8 cellular contexts compared by ENCODE assay signal in genomic region chr22:31106001-31106571, GRCh38. TPM values are rescaled to one million over a fixed set of nuclear protein-coding genes. Genes with fewer than 3 reads are reported as not detected.
A peak's percentile ranks its signal among the peaks of the same experiment; 100 is the strongest.
DNase-seq lines count a peak whose midpoint lies in the region; ATAC-seq and TF ChIP-seq lines count a peak whose summit lies in the region.
"Had no signal": no experiment of that assay in that cellular context is flagged by ENCODE, and none has a peak within 500 bp of the region (broad histone marks: within the 10 kb centered on the region; RNA-seq: fewer than 3 reads in every experiment).

No MANE protein-coding gene starts in this region.

- H3K27ac Mint-ChIP-seq in HFFc6 (peak overlapping the region; percentile 98), immature natural killer cell (peak overlapping the region in 2 of 6 donors; percentile 4 to 49)
- H3K27ac Mint-ChIP-seq in activated T-helper 2 cell treated with anti-CD3 and anti-CD28 coated beads, Interferon-gamma antibody, Interleukin-2, Interleukin-4, amounts not matched to agents 10 μg/mL and 5 μg/mL and 100 μg/mL, durations not matched to agents 14 hours and 24 hours and 36 hours, result no peak overlapping the region

- 30 to 52% (median 43%) methylated on average over 4 of the region's 4 CpGs for WGBS in stomach, 5 donors

- intact Hi-C loops in activated T-helper 2 cell treated with anti-CD3 and anti-CD28 coated beads, Interferon-gamma antibody, Interleukin-2, Interleukin-4, amounts not matched to agents 10 μg/mL and 5 μg/mL and 100 μg/mL, durations not matched to agents 14 hours and 24 hours and 36 hours (cut with micrococcal nuclease), result loop anchor here (5.0 kb wide), 1 partner anchor 181 kb away; no protein-coding TSS in a partner anchor
- intact Hi-C loops in stomach (cut with DNase I; ENCODE audit: low total_unique reads), result no loop called here

- peaks cover 14% of the 10 kb centered on the region for H3K36me3 Mint-ChIP-seq in HFFc6 (ENCODE audit: low read depth)
- peaks cover 2% of the 10 kb centered on the region for H3K36me3 Mint-ChIP-seq in activated T-helper 2 cell treated with anti-CD3 and anti-CD28 coated beads, Interferon-gamma antibody, Interleukin-2, Interleukin-4, amounts not matched to agents 10 μg/mL and 5 μg/mL and 100 μg/mL, durations not matched to agents 14 hours and 24 hours and 36 hours (ENCODE audit: low read depth)
- H3K36me3 Mint-ChIP-seq in immature natural killer cell, result no peaks in the 10 kb centered on the region

- ATAC-seq in HG02642 (IDR thresholded peaks at IDR 0.05; ENCODE audit: poor library complexity, unreplicated experiment), result no peak

- DNase-seq in HFFc6 (peak; percentile 40), immature natural killer cell (no peak), stomach (no peak), SKM-1 treated with dmso at 0.1 percent for 144 hours (lab: John Stamatoyannopoulos, UW; ENCODE audit: unreplicated experiment) (no peak)
- no peak for DNase-seq in activated T-helper 2 cell treated with anti-CD3 and anti-CD28 coated beads, Interferon-gamma antibody, Interleukin-2, Interleukin-4, amounts not matched to agents 10 μg/mL and 5 μg/mL and 100 μg/mL, durations not matched to agents 14 hours and 24 hours and 36 hours (ENCODE audit: low spot score)
- DNase-seq in stimulated activated CD4-positive, alpha-beta T cell treated with anti-CD3 and anti-CD28 coated beads, Interleukin-4, amount 100 ng/mL, for 4 hours, result no peak

- TF ChIP-seq CTCF in HFFc6 (IDR thresholded peaks at IDR 0.05) (peak; percentile 57), stomach (IDR thresholded peaks at IDR 0.05) (no peak)

- peaks cover 33% of the 10 kb centered on the region for H3K27me3 Mint-ChIP-seq in HFFc6 (ENCODE audit: insufficient read depth)
- H3K27me3 Mint-ChIP-seq in activated T-helper 2 cell treated with anti-CD3 and anti-CD28 coated beads, Interferon-gamma antibody, Interleukin-2, Interleukin-4, amounts not matched to agents 10 μg/mL and 5 μg/mL and 100 μg/mL, durations not matched to agents 14 hours and 24 hours and 36 hours (ENCODE audit: low read depth), result peaks cover 3% of the 10 kb centered on the region
- peaks cover 2 to 6% (median 2%) of the 10 kb centered on the region in 3 donors for H3K27me3 Mint-ChIP-seq in immature natural killer cell (ENCODE audit: low read depth in 3 of 3)

- H3K9me3 Mint-ChIP-seq in HFFc6 (no peaks in the 10 kb centered on the region), immature natural killer cell (peaks cover 0 to 2% (median 0%) of the 10 kb centered on the region in 6 donors)
- H3K9me3 Mint-ChIP-seq in activated T-helper 2 cell treated with anti-CD3 and anti-CD28 coated beads, Interferon-gamma antibody, Interleukin-2, Interleukin-4, amounts not matched to agents 10 μg/mL and 5 μg/mL and 100 μg/mL, durations not matched to agents 14 hours and 24 hours and 36 hours, result no peaks in the 10 kb centered on the region

- no peaks in the 10 kb centered on the region for H3K9me3 ChIP-seq in stomach

- peak overlapping the region; percentile 92 to 98 (median 96) for H3K27ac ChIP-seq in stomach
- H3K27ac ChIP-seq: VCaP had no signal

- peaks cover 14 to 38% (median 29%) of the 10 kb centered on the region in 4 donors for H3K36me3 ChIP-seq in stomach

- peaks cover 13 to 68% (median 55%) of the 10 kb centered on the region in 4 donors for H3K4me1 ChIP-seq in stomach

- H3K4me3 ChIP-seq in stomach, result peak overlapping the region; percentile 58 to 87 (median 68)

- H3K4me1 Mint-ChIP-seq in HFFc6 (ENCODE audit: low read depth) (peaks cover 52% of the 10 kb centered on the region), immature natural killer cell (peaks cover 15 to 18% of the 10 kb centered on the region in 2 donors)
- peaks cover 10% of the 10 kb centered on the region for H3K4me1 Mint-ChIP-seq in activated T-helper 2 cell treated with anti-CD3 and anti-CD28 coated beads, Interferon-gamma antibody, Interleukin-2, Interleukin-4, amounts not matched to agents 10 μg/mL and 5 μg/mL and 100 μg/mL, durations not matched to agents 14 hours and 24 hours and 36 hours (ENCODE audit: low read depth)

- H3K27me3 ChIP-seq in stomach, result no peaks in the 10 kb centered on the region

- no peak for TF ChIP-seq POLR2A in stomach (IDR thresholded peaks at IDR 0.05)

- H3K4me3 Mint-ChIP-seq in HFFc6, result peak overlapping the region; percentile 94
- H3K4me3 Mint-ChIP-seq in activated T-helper 2 cell treated with anti-CD3 and anti-CD28 coated beads, Interferon-gamma antibody, Interleukin-2, Interleukin-4, amounts not matched to agents 10 μg/mL and 5 μg/mL and 100 μg/mL, durations not matched to agents 14 hours and 24 hours and 36 hours (ENCODE audit: low read depth), result peak overlapping the region; percentile 67
- H3K4me3 Mint-ChIP-seq in immature natural killer cell, result peak overlapping the region; percentile 14 to 95 (median 92)

- TF ChIP-seq EP300 in stomach (IDR thresholded peaks at IDR 0.05), result no peak

RNA-seq across cellular contexts. Expression of gene SELENOM, which starts 1.3 kb away (rescaled TPM):
- 100 to 1,000 TPM; 237 to 356 (median 265) TPM for total RNA-seq in HFFc6 (2021; fragmentation: NEBNext Ultra II Directional; extraction: Animal tissue kit (Norgen Biotek cat#: 25700))
- total RNA-seq in activated T-helper 2 cell treated with anti-CD3 and anti-CD28 coated beads, Interferon-gamma antibody, Interleukin-2, Interleukin-4, amounts not matched to agents 10 μg/mL and 5 μg/mL and 100 μg/mL, durations not matched to agents 14 hours and 24 hours and 36 hours, result 7.9 and 9.4 TPM in 2 replicates
- polyA plus RNA-seq in immature natural killer cell (10 to 100 TPM; 24.1 to 51.0 (median 33.5) TPM), stomach (100 to 1,000 TPM; 243 to 454 (median 300) TPM)
- 1,000 to 10,000 TPM in 1 of 5 donors, 100 to 1,000 TPM in 3, 10 to 100 TPM in 1; 59.8 to 1,443 (median 573) TPM for total RNA-seq in stomach

RNA-seq across cellular contexts. Expression of gene INPP5J, which starts 16.7 kb away (rescaled TPM):
- total RNA-seq in HFFc6 (2021; fragmentation: NEBNext Ultra II Directional; extraction: Animal tissue kit (Norgen Biotek cat#: 25700)), result 1 to 10 TPM in 4 of 6 experiments, under 1 TPM in 2; 0.69 to 1.6 (median 1.0) TPM
- 0.18 and 0.30 TPM in 2 replicates for total RNA-seq in activated T-helper 2 cell treated with anti-CD3 and anti-CD28 coated beads, Interferon-gamma antibody, Interleukin-2, Interleukin-4, amounts not matched to agents 10 μg/mL and 5 μg/mL and 100 μg/mL, durations not matched to agents 14 hours and 24 hours and 36 hours
- polyA plus RNA-seq in immature natural killer cell (not detected), stomach (1 to 10 TPM; 5.5 to 9.5 (median 7.5) TPM)
- total RNA-seq in stomach, result 10 to 100 TPM in 2 of 5 donors, 1 to 10 TPM in 3; 1.8 to 34.4 (median 9.6) TPM

RNA-seq across cellular contexts. Expression of gene SMTN, which starts 25.0 kb away (rescaled TPM):
- 100 to 1,000 TPM; 201 to 329 (median 246) TPM for total RNA-seq in HFFc6 (2021; fragmentation: NEBNext Ultra II Directional; extraction: Animal tissue kit (Norgen Biotek cat#: 25700))
- 27.0 and 28.9 TPM in 2 replicates for total RNA-seq in activated T-helper 2 cell treated with anti-CD3 and anti-CD28 coated beads, Interferon-gamma antibody, Interleukin-2, Interleukin-4, amounts not matched to agents 10 μg/mL and 5 μg/mL and 100 μg/mL, durations not matched to agents 14 hours and 24 hours and 36 hours
- polyA plus RNA-seq in immature natural killer cell (1 to 10 TPM in 2 of 3 donors, under 1 TPM in 1; 0.49 to 2.7 (median 1.5) TPM), stomach (100 to 1,000 TPM in 1 of 3 donors, 10 to 100 TPM in 2; 51.5 to 424 (median 78.5) TPM)
- total RNA-seq in stomach, result 100 to 1,000 TPM; 120 to 607 (median 406) TPM

RNA-seq across cellular contexts. Expression of gene PLA2G3, which starts 34.2 kb away (rescaled TPM):
- under 1 TPM in 1 of 6 experiments, not detected in 5; 0.05 TPM for total RNA-seq in HFFc6 (2021; fragmentation: NEBNext Ultra II Directional; extraction: Animal tissue kit (Norgen Biotek cat#: 25700))
- total RNA-seq in activated T-helper 2 cell treated with anti-CD3 and anti-CD28 coated beads, Interferon-gamma antibody, Interleukin-2, Interleukin-4, amounts not matched to agents 10 μg/mL and 5 μg/mL and 100 μg/mL, durations not matched to agents 14 hours and 24 hours and 36 hours, result not detected in 2 replicates
- polyA plus RNA-seq in immature natural killer cell, result not detected
- not detected for total RNA-seq in stomach
- 1 to 10 TPM in 1 of 3 donors, under 1 TPM in 1, not detected in 1; 0.75 to 2.5 TPM for polyA plus RNA-seq in stomach

RNA-seq across cellular contexts. Expression of gene RNF185, which starts 53.9 kb away (rescaled TPM):
- total RNA-seq in HFFc6 (2021; fragmentation: NEBNext Ultra II Directional; extraction: Animal tissue kit (Norgen Biotek cat#: 25700)), result 10 to 100 TPM; 28.1 to 34.2 (median 30.0) TPM
- 15.5 and 18.1 TPM in 2 replicates for total RNA-seq in activated T-helper 2 cell treated with anti-CD3 and anti-CD28 coated beads, Interferon-gamma antibody, Interleukin-2, Interleukin-4, amounts not matched to agents 10 μg/mL and 5 μg/mL and 100 μg/mL, durations not matched to agents 14 hours and 24 hours and 36 hours
- 10 to 100 TPM; 12.8 to 27.3 (median 20.1) TPM for polyA plus RNA-seq in immature natural killer cell
- total RNA-seq in stomach, result 10 to 100 TPM in 4 of 5 donors, 1 to 10 TPM in 1; 3.5 to 35.7 (median 24.4) TPM
- polyA plus RNA-seq in stomach, result 10 to 100 TPM; 18.9 to 25.4 (median 19.2) TPM
